ENCODE assay signal across 8 cellular contexts in genomic region chr5:157471709-157472108, GRCh38. TPM values are rescaled to one million over a fixed set of nuclear protein-coding genes. Genes with fewer than 3 reads are reported as not detected.
DNase-seq lines count a peak whose midpoint lies in the region; ATAC-seq and TF ChIP-seq lines count a peak whose summit lies in the region.

No MANE protein-coding gene starts in this region.

- H3K27me3 Mint-ChIP-seq in CD4-positive, alpha-beta T cell, result no peaks in the 10 kb centered on the region

- no peak for ATAC-seq in CD4-positive, alpha-beta T cell (ENCODE audit: poor library complexity)
- ATAC-seq in HG02571 (IDR thresholded peaks at IDR 0.05; ENCODE audit: unreplicated experiment), result no peak

- no peak overlapping the region for H3K4me3 Mint-ChIP-seq in CD4-positive, alpha-beta T cell

- H3K27ac Mint-ChIP-seq in CD4-positive, alpha-beta T cell, result no peak overlapping the region

- H3K9me3 Mint-ChIP-seq in CD4-positive, alpha-beta T cell, result no peaks in the 10 kb centered on the region

- intact Hi-C loops in CD4-positive, alpha-beta T cell (cut with DNase I, micrococcal nuclease), result loop anchor here in 1 of 2 experiments (10.0 kb wide), 1 partner anchor 337 kb away; no protein-coding TSS in a partner anchor
- intact Hi-C loops in stomach (cut with DNase I; ENCODE audit: low total_unique reads), result loop anchor here (5.0 to 10.0 kb wide), 2 partner anchors 39 to 147 kb away; no protein-coding TSS in a partner anchor

- CTCF ChIA-PET in CD4-positive, alpha-beta T cell (lab: Charles Lee), result interaction anchor here (0.7 kb wide), 1 partner anchor 10 kb away, joined by 3 read pairs; no protein-coding TSS in a partner anchor

- H3K36me3 Mint-ChIP-seq in CD4-positive, alpha-beta T cell (ENCODE audit: low read depth), result peaks cover 7% of the 10 kb centered on the region

- POLR2A ChIA-PET in CD4-positive, alpha-beta T cell (lab: Charles Lee), result interaction anchor here (0.7 kb wide), 1 partner anchor 137 kb away, joined by 3 read pairs; no protein-coding TSS in a partner anchor

- no peak for TF ChIP-seq EP300 in stomach (IDR thresholded peaks at IDR 0.05)

- peaks cover 0 to 18% (median 4%) of the 10 kb centered on the region in 4 donors for H3K4me1 ChIP-seq in stomach

- no peaks in the 10 kb centered on the region for H3K27me3 ChIP-seq in CD4-positive, alpha-beta T cell (ENCODE audit: control insufficient read depth, insufficient read depth, low read length)
- no peaks in the 10 kb centered on the region for H3K27me3 ChIP-seq in stomach

- no peaks in the 10 kb centered on the region for H3K9me3 ChIP-seq in CD4-positive, alpha-beta T cell (ENCODE audit: control insufficient read depth, low read length)
- no peaks in the 10 kb centered on the region for H3K9me3 ChIP-seq in stomach

- TF ChIP-seq POLR2A in stomach (IDR thresholded peaks at IDR 0.05), result no peak

- H3K4me3 ChIP-seq in fibroblast of mammary gland (ENCODE audit: control insufficient read depth, low read depth, low read length), result no peak overlapping the region
- no peak overlapping the region for H3K4me3 ChIP-seq in stomach

- H3K27ac ChIP-seq in CD4-positive, alpha-beta T cell (ENCODE audit: low read depth, low read length), result no peak overlapping the region
- no peak overlapping the region for H3K27ac ChIP-seq in stomach

- H3K4me1 Mint-ChIP-seq in CD4-positive, alpha-beta T cell (ENCODE audit: low read depth), result no peaks in the 10 kb centered on the region

- DNase-seq in CD4-positive, alpha-beta T cell, result no peak
- peak; percentile 30 for DNase-seq in H4 (ENCODE audit: low spot score)
- DNase-seq in SKM-1 treated with dmso at 0.1 percent for 144 hours (lab: John Stamatoyannopoulos, UW; ENCODE audit: unreplicated experiment), result peak; percentile 9
- peak; percentile 45 for DNase-seq in fibroblast of mammary gland (ENCODE audit: low read depth)
- no peak for DNase-seq in stomach
- no peak for DNase-seq in DMS79 treated with DMSO at 0.1 percent for 48 hours (lab: John Stamatoyannopoulos, UW)
- no peak for DNase-seq in T1000 (lab: John Stamatoyannopoulos, UW)

- peak; percentile 51 for TF ChIP-seq CTCF in CD4-positive, alpha-beta T cell (IDR thresholded peaks at IDR 0.05)
- peak; percentile 74 for TF ChIP-seq CTCF in fibroblast of mammary gland (conservative IDR thresholded peaks at IDR 0.05; ENCODE audit: control insufficient read depth, insufficient read depth, low read depth, low read length)
- TF ChIP-seq CTCF in stomach (IDR thresholded peaks at IDR 0.05), result peak in 4 of 7 experiments; percentile 6 to 45 (median 38)

- H3K36me3 ChIP-seq in stomach, result peaks cover 0 to 20% (median 6%) of the 10 kb centered on the region in 4 donors

- 86 to 100% (median 95%) methylated on average over 1 of the region's 1 CpG for WGBS in stomach, 5 donors

RNA-seq across cellular contexts. Expression of gene NIPAL4, which starts 11.7 kb away (rescaled TPM):
- total RNA-seq in CD4-positive, alpha-beta T cell, result under 1 TPM; 0.16 to 0.45 TPM
- total RNA-seq in H4 (2014; rRNA removed; shearing (Covaris generic)), result not detected in 2 replicates
- 1 to 10 TPM in 3 of 5 donors, under 1 TPM in 1, not detected in 1; 0.58 to 8.3 (median 4.6) TPM for total RNA-seq in stomach
- 1 to 10 TPM in 2 of 3 donors, under 1 TPM in 1; 0.19 to 4.0 (median 1.2) TPM for polyA plus RNA-seq in stomach

Comparison
In these comparisons a context has a peak if more than half of its experiments do, and no peak if none do; other contexts are left out.
1. DNase-seq: peak in H4 (single experiment), SKM-1 treated with dmso at 0.1 percent for 144 hours (single experiment) and fibroblast of mammary gland (single experiment); none in CD4-positive, alpha-beta T cell (0 of 10), stomach (single experiment), DMS79 treated with DMSO at 0.1 percent for 48 hours (single experiment) and T1000 (single experiment).
2. Peak in every context shown above with its lines, with median percentiles within 50 percentile points of each other: CTCF ChIP-seq.